16 cellular contexts compared by ENCODE assay signal in the genomic region with DNA sequence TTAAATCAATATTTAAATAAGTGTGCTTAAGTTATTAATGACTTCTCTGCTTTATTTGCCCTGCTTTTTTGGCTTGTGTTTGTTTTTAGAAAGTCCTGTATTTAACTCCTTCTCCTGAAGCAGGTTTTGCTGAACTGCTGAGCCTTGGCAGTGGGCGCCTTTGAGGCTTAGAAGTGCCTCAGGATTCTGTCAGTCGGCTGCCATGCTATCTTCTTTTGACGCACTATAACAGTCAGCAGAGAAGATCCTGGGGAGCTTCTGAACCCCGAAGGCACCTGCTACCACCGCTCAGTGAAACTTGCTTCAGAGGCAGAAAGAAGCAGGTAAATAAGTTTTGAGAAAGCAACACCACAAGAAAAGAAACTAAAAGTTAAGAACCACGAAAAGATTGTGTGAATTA. TPM values are rescaled to one million over a fixed set of nuclear protein-coding genes. Genes with fewer than 3 reads are reported as not detected.
DNase-seq lines count a peak whose midpoint lies in the region; ATAC-seq and TF ChIP-seq lines count a peak whose summit lies in the region.
"Had no signal": no experiment of that assay in that cellular context is flagged by ENCODE, and none has a peak within 500 bp of the region (broad histone marks: within the 10 kb centered on the region; RNA-seq: fewer than 3 reads in every experiment).

No MANE protein-coding gene starts in this region.

- peak overlapping the region; percentile 64 for H3K27ac ChIP-seq in left ventricle myocardium inferior (replicated peaks)
- H3K27ac ChIP-seq in right atrium auricular region, result no peak overlapping the region
- peak overlapping the region; percentile 34 for H3K27ac ChIP-seq in KOPT-K1 (ENCODE audit: low read depth, low read length, poor library complexity, severe bottlenecking)
- H3K27ac ChIP-seq in VCaP, result peak overlapping the region; percentile 25

- H3K9me3 ChIP-seq in left ventricle myocardium inferior (replicated peaks) (no peaks in the 10 kb centered on the region), right atrium auricular region (no peaks in the 10 kb centered on the region), KOPT-K1 (ENCODE audit: insufficient read depth, low read length, poor library complexity, severe bottlenecking) (peaks cover 6% of the 10 kb centered on the region)
- H3K9me3 ChIP-seq: Caco-2, HAP-1 had no signal

- intact Hi-C loops in Right ventricle myocardium superior (cut with DNase I) (no loop called here), left cardiac atrium (cut with DNase I) (no loop called here), left ventricle myocardium inferior (cut with micrococcal nuclease) (no loop called here)

- DNase-seq in Right ventricle myocardium superior, result no peak
- no peak for DNase-seq in left cardiac atrium
- no peak for DNase-seq in left ventricle myocardium inferior
- DNase-seq in right atrium auricular region (ENCODE audit: low spot score), result no peak
- no peak for DNase-seq in OCI-M2 (lab: John Stamatoyannopoulos, UW; ENCODE audit: unreplicated experiment)
- no peak for DNase-seq in stimulated activated CD4-positive, alpha-beta T cell treated with anti-CD3 and anti-CD28 coated beads, Interleukin-4, amount 100 ng/mL, for 1 hour
- DNase-seq: C1 segment of cervical spinal cord; Caco-2; CD8-positive, alpha-beta T cell; DMS153; DND-41; GOT3; HFFc6 had no signal

- ATAC-seq in Right ventricle myocardium superior (ENCODE audit: poor library complexity), result peak; percentile 47
- no peak for ATAC-seq in left cardiac atrium
- ATAC-seq: CD8-positive, alpha-beta T cell had no signal

- peak overlapping the region; percentile 32 for H3K4me3 ChIP-seq in left ventricle myocardium inferior
- H3K4me3 ChIP-seq in right atrium auricular region, result no peak overlapping the region
- H3K4me3 ChIP-seq: HAP-1 had no signal

- TF ChIP-seq CTCF in left ventricle myocardium inferior (IDR thresholded peaks at IDR 0.05; ENCODE audit: borderline replicate concordance) (no peak), right atrium auricular region (IDR thresholded peaks at IDR 0.05) (no peak), VCaP (conservative IDR thresholded peaks at IDR 0.05) (no peak)

- H3K4me1 ChIP-seq in left ventricle myocardium inferior (peaks cover 5% of the 10 kb centered on the region), right atrium auricular region (no peaks in the 10 kb centered on the region)
- H3K4me1 ChIP-seq: Caco-2, HAP-1 had no signal

- H3K36me3 ChIP-seq in left ventricle myocardium inferior (peaks cover 64% of the 10 kb centered on the region), right atrium auricular region (peaks cover 27% of the 10 kb centered on the region), KOPT-K1 (ENCODE audit: insufficient read depth, low read length) (peaks cover 89% of the 10 kb centered on the region)

- no peaks in the 10 kb centered on the region for H3K27me3 ChIP-seq in left ventricle myocardium inferior (ENCODE audit: low read depth)
- no peaks in the 10 kb centered on the region for H3K27me3 ChIP-seq in right atrium auricular region

RNA-seq across cellular contexts. Expression of gene PCMT1, which starts 22.4 kb away (rescaled TPM):
- total RNA-seq in Right ventricle myocardium superior (182 TPM), left cardiac atrium (100 to 1,000 TPM in 1 of 2 donors, 10 to 100 TPM in 1; 92.8 to 107 TPM), left ventricle myocardium inferior (166 TPM), right atrium auricular region (100 to 1,000 TPM in 1 of 2 donors, 10 to 100 TPM in 1; 99.8 to 106 TPM)

RNA-seq across cellular contexts. Expression of gene NUP43, which starts 25.6 kb away (rescaled TPM):
- total RNA-seq in Right ventricle myocardium superior, result 29.3 TPM
- total RNA-seq in left cardiac atrium, result 10 to 100 TPM; 22.4 to 27.7 TPM
- 29.7 TPM for total RNA-seq in left ventricle myocardium inferior
- total RNA-seq in right atrium auricular region, result 10 to 100 TPM; 10.8 to 13.3 TPM

RNA-seq across cellular contexts. Expression of gene LATS1, which starts 54.0 kb away (rescaled TPM):
- total RNA-seq in Right ventricle myocardium superior (9.1 TPM), left cardiac atrium (10 to 100 TPM; 14.6 to 15.4 TPM), left ventricle myocardium inferior (10.8 TPM), right atrium auricular region (10 to 100 TPM; 10.5 to 13.7 TPM)

Comparison
In these comparisons a context has a peak if more than half of its experiments do, and no peak if none do; other contexts are left out.
1. H3K27ac ChIP-seq: peak in left ventricle myocardium inferior (single experiment), KOPT-K1 (single experiment) and VCaP (single experiment); none in right atrium auricular region (0 of 2).